Comparison of ENCODE assay signal across 10 cellular contexts in genomic region chrX:25005382-25006185, GRCh38. TPM values are rescaled to one million over a fixed set of nuclear protein-coding genes. Genes with fewer than 3 reads are reported as not detected.
DNase-seq lines count a peak whose midpoint lies in the region; ATAC-seq and TF ChIP-seq lines count a peak whose summit lies in the region.
"Had no signal": no experiment of that assay in that cellular context is flagged by ENCODE, and none has a peak within 500 bp of the region (broad histone marks: within the 10 kb centered on the region; RNA-seq: fewer than 3 reads in every experiment).

No MANE protein-coding gene starts in this region.

- H2AK5ac ChIP-seq in neuronal stem cell (ENCODE audit: low read depth, low read length), result no peak overlapping the region

- H2AFZ ChIP-seq in GM23338, result no peak overlapping the region
- peak overlapping the region; percentile 68 for H2AFZ ChIP-seq in neuronal stem cell (ENCODE audit: low read length)

- peaks cover 98% of the 10 kb centered on the region for H3K27me3 ChIP-seq in GM23338 (ENCODE audit: insufficient read depth)
- peaks cover 0 to 100% (median 87%) of the 10 kb centered on the region in 45 donors for H3K27me3 ChIP-seq in dorsolateral prefrontal cortex
- H3K27me3 ChIP-seq in neuronal stem cell (ENCODE audit: control insufficient read depth in 3 of 3, insufficient read depth in 3 of 3, low read depth in 1 of 3, low read length in 3 of 3), result peaks cover 17 to 83% (median 60%) of the 10 kb centered on the region in 3 experiments

- H3K4me2 ChIP-seq in GM23338 (peak overlapping the region; percentile 84; the same call in 1 of the 2 replicates), neuronal stem cell (ENCODE audit: insufficient read depth, low read length, poor library complexity, severe bottlenecking) (peak overlapping the region; percentile 33)

- intact Hi-C loops in dorsolateral prefrontal cortex (cut with DNase I), result no loop called here

- ATAC-seq in GM23338 (peak; percentile 7), HG02678 (IDR thresholded peaks at IDR 0.05; ENCODE audit: unreplicated experiment) (no peak), GM21360 (IDR thresholded peaks at IDR 0.05; ENCODE audit: unreplicated experiment) (no peak)

- H3K27ac ChIP-seq in GM23338 (ENCODE audit: low read depth) (no peak overlapping the region), dorsolateral prefrontal cortex (peak overlapping the region in 32 of 59 donors; percentile 6 to 69 (median 46)), neuronal stem cell (replicated peaks; ENCODE audit: low read length) (no peak overlapping the region)

- DNase-seq in AG20443 (ENCODE audit: low spot score) (peak; percentile 31), GM23338 (ENCODE audit: low spot score) (no peak), dorsolateral prefrontal cortex (peak in 1 of 10 donors; percentile 39), neuronal stem cell (ENCODE audit: low spot score) (no peak), H4 (ENCODE audit: low spot score) (no peak)
- DNase-seq: hippocampal formation, NCI-H1105 treated with DMSO at 0.1 percent for 48 hours had no signal

- no peak overlapping the region for H2BK15ac ChIP-seq in neuronal stem cell (ENCODE audit: low read length)

- no CpG with 5 or more reads among the region's 72 CpGs for WGBS in neuronal stem cell (ENCODE audit: extremely low coverage in 2 of 2, insufficient read length in 2 of 2, insufficient replicate concordance in 1 of 2), 2 donors

- H2BK5ac ChIP-seq in neuronal stem cell (ENCODE audit: low read length), result no peak overlapping the region

- H3K18ac ChIP-seq in neuronal stem cell (ENCODE audit: low read length), result peak overlapping the region; percentile 57

- H3K27ac Mint-ChIP-seq in GM23338, result no peak overlapping the region

- TF ChIP-seq CTCF in GM23338 (conservative IDR thresholded peaks at IDR 0.05; ENCODE audit: low read depth in 2 of 2) (no peak), dorsolateral prefrontal cortex (IDR thresholded peaks at IDR 0.05 in 54 of 56, conservative IDR thresholded peaks at IDR 0.05 in 2 of 56; ENCODE audit: low read depth in 1 of 56, partially characterized antibody in 56 of 56) (no peak)

- H4K91ac ChIP-seq in neuronal stem cell (ENCODE audit: low read depth, low read length, poor library complexity), result no peak overlapping the region

- no peaks in the 10 kb centered on the region for H3K79me1 ChIP-seq in neuronal stem cell (ENCODE audit: low read depth, low read length)

- no peaks in the 10 kb centered on the region for H3K9me2 ChIP-seq in GM23338 (ENCODE audit: insufficient read depth)

- no peaks in the 10 kb centered on the region; the same call in 2 of the 3 replicates for H3K9me3 Mint-ChIP-seq in GM23338

- H2BK12ac ChIP-seq in neuronal stem cell (ENCODE audit: low read length), result no peak overlapping the region

- H3K23ac ChIP-seq in neuronal stem cell (ENCODE audit: low read depth, low read length, poor library complexity), result no peak overlapping the region

- H3K36me3 Mint-ChIP-seq in GM23338 (ENCODE audit: low read depth), result no peaks in the 10 kb centered on the region; the same call in 2 of the 3 replicates

- H3K79me2 ChIP-seq in GM23338 (replicated peaks; ENCODE audit: insufficient read depth), result no peaks in the 10 kb centered on the region

- no peak overlapping the region for H3K4ac ChIP-seq in neuronal stem cell (ENCODE audit: low read length)

- H3K4me3 ChIP-seq in GM23338, result peak overlapping the region; percentile 44
- H3K4me3 ChIP-seq in dorsolateral prefrontal cortex, result peak overlapping the region in 32 of 59 donors; percentile 1 to 50 (median 24)
- peak overlapping the region; percentile 6 to 28 for H3K4me3 ChIP-seq in neuronal stem cell (ENCODE audit: low read length in 2 of 2)

- H3K36me3 ChIP-seq in GM23338 (ENCODE audit: insufficient read depth) (no peaks in the 10 kb centered on the region), neuronal stem cell (replicated peaks in 1 of 2; ENCODE audit: control insufficient read depth in 2 of 2, insufficient read depth in 2 of 2, low read length in 2 of 2) (peaks cover 0 to 3% of the 10 kb centered on the region in 2 donors)

- H3K4me1 ChIP-seq in GM23338 (ENCODE audit: insufficient read depth), result peaks cover 49% of the 10 kb centered on the region
- peaks cover 0 to 4% of the 10 kb centered on the region in 2 donors for H3K4me1 ChIP-seq in neuronal stem cell (ENCODE audit: control insufficient read depth in 2 of 2, insufficient read depth in 1 of 2, low read depth in 1 of 2, low read length in 2 of 2)

- no peak overlapping the region for H3K9ac ChIP-seq in neuronal stem cell (ENCODE audit: low read depth, low read length, poor library complexity)

- H3K9me3 ChIP-seq in neuronal stem cell (replicated peaks in 1 of 2; ENCODE audit: control insufficient read depth in 2 of 2, insufficient read depth in 1 of 2, low read depth in 1 of 2, low read length in 2 of 2), result no peaks in the 10 kb centered on the region

- peaks cover 92% of the 10 kb centered on the region for H3K27me3 Mint-ChIP-seq in GM23338 (ENCODE audit: insufficient read depth, low read depth, poor library complexity)

- no peaks in the 10 kb centered on the region for H4K20me1 ChIP-seq in GM23338 (replicated peaks; ENCODE audit: insufficient read depth)

- H3K4me1 Mint-ChIP-seq in GM23338, result peaks cover 25% of the 10 kb centered on the region

- H3K4me3 Mint-ChIP-seq in GM23338, result peak overlapping the region; percentile 59; the same call in 2 of the 3 replicates

- H4K8ac ChIP-seq in neuronal stem cell (ENCODE audit: low read depth, low read length), result no peak overlapping the region

- no peak overlapping the region for H2BK120ac ChIP-seq in neuronal stem cell (ENCODE audit: low read depth, low read length)

- 0 out of 2 replicates have a peak, but pooled peaks cover 5% of the 10 kb centered on the region for H3F3A ChIP-seq in GM23338 (replicated peaks; ENCODE audit: low read depth)

- H3K14ac ChIP-seq in neuronal stem cell (ENCODE audit: low read length), result peak overlapping the region; percentile 8

TF ChIP-seq in GM23338, 12 proteins besides CTCF, POLR2A, EP300 and RAD21:
- TF ChIP-seq EZH2phosphoT487 (IDR thresholded peaks at IDR 0.05; ENCODE audit: unreplicated experiment), result no peak
- peak; percentile 95 for TF ChIP-seq EZH2 (IDR thresholded peaks at IDR 0.05; ENCODE audit: low read depth, unreplicated experiment)

RNA-seq across cellular contexts. Expression of gene ARX, which starts 10.2 kb away (rescaled TPM):
- not detected in 2 replicates for total RNA-seq in GM23338 (2014; rRNA removed; shearing (Covaris generic))
- polyA plus RNA-seq in GM23338 (2016; fragmentation: Nextera tagmentation; extraction: Ambion mirVana), result 0.07 and 0.13 TPM in 2 replicates
- total RNA-seq in dorsolateral prefrontal cortex, result 10 to 100 TPM in 86 of 120 experiments, 1 to 10 TPM in 34; 4.5 to 19.3 (median 11.3) TPM
- polyA plus RNA-seq in neuronal stem cell (2013, experiment 1 of 2), result 1.4 TPM
- 1.4 TPM for polyA plus RNA-seq in neuronal stem cell (2013, experiment 2 of 2)
- not detected in 2 replicates for total RNA-seq in H4 (2014; rRNA removed; shearing (Covaris generic))
- total RNA-seq: renal cortical epithelial cell had no signal

Comparison
In these comparisons a context has a peak if more than half of its experiments do, and no peak if none do; other contexts are left out.
1. H3K27ac ChIP-seq: peak in dorsolateral prefrontal cortex (32 of 59); none in GM23338 (single experiment) and neuronal stem cell (single experiment).
2. Peak in every context shown above with its lines, with median percentiles within 50 percentile points of each other: H3K4me3 ChIP-seq.